ENCODE assay signal across 1 cellular context in genomic region chr17:40203131-40203530, GRCh38.
A peak's percentile ranks its signal among the peaks of the same experiment; 100 is the strongest.
TF ChIP-seq lines count a peak whose summit lies in the region.

No MANE protein-coding gene starts in this region.

TF ChIP-seq in HepG2, 621 proteins besides CTCF, POLR2A, EP300 and RAD21:
- no peak for TF ChIP-seq STAT6 (CRISPR knock-in tag; IDR thresholded peaks at IDR 0.05; ENCODE audit: borderline replicate concordance)
- peak; percentile 52; the same call in 1 of the 2 replicates for TF ChIP-seq ETV5 (CRISPR knock-in tag; IDR thresholded peaks at IDR 0.05; ENCODE audit: borderline replicate concordance)
- TF ChIP-seq HNRNPL (IDR thresholded peaks at IDR 0.05; ENCODE audit: low read depth, low read length) = no peak
- peak; percentile 11 for TF ChIP-seq ZNF18 (CRISPR knock-in tag; IDR thresholded peaks at IDR 0.05; ENCODE audit: insufficient replicate concordance)
- TF ChIP-seq NFIC (IDR thresholded peaks at IDR 0.05; ENCODE audit: low read length) = no peak
- no peak for TF ChIP-seq ZNF713 (CRISPR knock-in tag; IDR thresholded peaks at IDR 0.05)
- no peak for TF ChIP-seq ZNF724P (CRISPR knock-in tag; IDR thresholded peaks at IDR 0.05; ENCODE audit: borderline replicate concordance)
- no peak for TF ChIP-seq ZMAT5 (CRISPR knock-in tag; IDR thresholded peaks at IDR 0.05; ENCODE audit: borderline replicate concordance, low read depth)
- TF ChIP-seq ZNF564 (CRISPR knock-in tag; IDR thresholded peaks at IDR 0.05) = no peak
- TF ChIP-seq DRAP1 (CRISPR knock-in tag; IDR thresholded peaks at IDR 0.05) = no peak
- no peak for TF ChIP-seq YEATS4 (CRISPR knock-in tag; IDR thresholded peaks at IDR 0.05; ENCODE audit: borderline replicate concordance)
- 0 out of 2 replicates have a peak, but pooled peaks have one; percentile 24 for TF ChIP-seq HNF1B (CRISPR knock-in tag; IDR thresholded peaks at IDR 0.05)
- TF ChIP-seq ZFP90 (CRISPR knock-in tag; IDR thresholded peaks at IDR 0.05; ENCODE audit: borderline replicate concordance) = no peak
- TF ChIP-seq MAFK (conservative IDR thresholded peaks at IDR 0.05 in 1 of 2, IDR thresholded peaks at IDR 0.05 in 1 of 2; ENCODE audit: low read length in 2 of 2) = 0 out of 4 replicates have a peak, but pooled peaks of 1 of the 2 experiments have one; percentile 5
